18 cellular contexts compared by ENCODE assay signal in genomic region chr3:183870563-183870962, GRCh38. TPM values are rescaled to one million over a fixed set of nuclear protein-coding genes. Genes with fewer than 3 reads are reported as not detected.
DNase-seq lines count a peak whose midpoint lies in the region; ATAC-seq and TF ChIP-seq lines count a peak whose summit lies in the region.
"Had no signal": no experiment of that assay in that cellular context is flagged by ENCODE, and none has a peak within 500 bp of the region (broad histone marks: within the 10 kb centered on the region; RNA-seq: fewer than 3 reads in every experiment).

No MANE protein-coding gene starts in this region.

- in situ Hi-C loops in mammary epithelial cell (cut with MboI; ENCODE audit: low sequenced_read_pairs in 2 of 2): no loop called here

- TF ChIP-seq CTCF in MCF 10A (IDR thresholded peaks at IDR 0.05; ENCODE audit: unreplicated experiment) (no peak), mammary epithelial cell (conservative IDR thresholded peaks at IDR 0.05 in 1 of 2, IDR thresholded peaks at IDR 0.05 in 1 of 2; ENCODE audit: extremely low read depth in 1 of 2, insufficient read depth in 1 of 2, low read depth in 1 of 2, low read length in 2 of 2) (no peak)

- intact Hi-C loops in MCF 10A (cut with micrococcal nuclease): no loop called here
- intact Hi-C loops in mammary epithelial cell (cut with micrococcal nuclease): no loop called here

- no peaks in the 10 kb centered on the region for H3K4me1 ChIP-seq in mammary epithelial cell (ENCODE audit: insufficient read depth, low read length)
- H3K4me1 ChIP-seq in thymus (ENCODE audit: control insufficient read depth, insufficient read depth, low read length): no peaks in the 10 kb centered on the region
- H3K4me1 ChIP-seq: SJSA1 had no signal

- CTCF ChIA-PET in MCF 10A (lab: Yijun Ruan, JAX): interaction anchor here (0.6 to 2.7 kb wide), 2 partner anchors 14 to 74 kb away, joined by 3 to 8 read pairs; partner anchors contain the start of gene PARL
- CTCF ChIA-PET in mammary epithelial cell (lab: Charles Lee; ENCODE audit: low non-redundant PET): no interaction called here

- dilution Hi-C loops in mammary epithelial cell (cut with HindIII; ENCODE audit: low sequenced_read_pairs): no loop called here

- no peak for ATAC-seq in central memory CD8-positive, alpha-beta T cell (replicated peaks; ENCODE audit: extremely low read depth, poor library complexity, severe bottlenecking)
- ATAC-seq in HG03039 (IDR thresholded peaks at IDR 0.05; ENCODE audit: unreplicated experiment): no peak
- ATAC-seq: HepG2 had no signal

- H3K9me3 Mint-ChIP-seq in MCF 10A (ENCODE audit: unreplicated experiment): no peaks in the 10 kb centered on the region
- no peaks in the 10 kb centered on the region for H3K9me3 Mint-ChIP-seq in T-helper 2 cell treated with Interferon-gamma antibody and Interleukin-4, amounts not matched to agents 5 μg/mL and 100 μg/mL, for 36 hours
- no peaks in the 10 kb centered on the region for H3K9me3 Mint-ChIP-seq in central memory CD8-positive, alpha-beta T cell
- H3K9me3 Mint-ChIP-seq: CD4-positive, CD25-positive, alpha-beta regulatory T cell had no signal

- H3K4me3 ChIP-seq in mammary epithelial cell (replicated peaks in 1 of 3; ENCODE audit: insufficient read depth in 1 of 3, low read depth in 2 of 3, low read length in 3 of 3) (no peak overlapping the region), thymus (ENCODE audit: low read length) (no peak overlapping the region)
- H3K4me3 ChIP-seq: PC-9, SJSA1 had no signal

- no peak overlapping the region for H3K4me3 Mint-ChIP-seq in MCF 10A (ENCODE audit: unreplicated experiment)
- H3K4me3 Mint-ChIP-seq in T-helper 2 cell treated with Interferon-gamma antibody and Interleukin-4, amounts not matched to agents 5 μg/mL and 100 μg/mL, for 36 hours: no peak overlapping the region
- H3K4me3 Mint-ChIP-seq in central memory CD8-positive, alpha-beta T cell: no peak overlapping the region

- DNase-seq in MCF 10A (ENCODE audit: unreplicated experiment) (no peak), mammary epithelial cell (no peak), AG20443 (ENCODE audit: low spot score) (no peak)
- no peak for DNase-seq in T-helper 2 cell treated with Interferon-gamma antibody and Interleukin-4, amounts not matched to agents 5 μg/mL and 100 μg/mL, for 36 hours (ENCODE audit: low spot score)
- no peak for DNase-seq in central memory CD8-positive, alpha-beta T cell (ENCODE audit: low spot score in 2 of 2)
- DNase-seq: ACHN, Calu3, DMS53, H7, NCI-H187 treated with DMSO at 0.1 percent for 48 hours, NCI-H2171, NCI-H446 treated with DMSO at 0.1 percent for 48 hours, PC-9 had no signal

- peaks cover 71% of the 10 kb centered on the region for H3K79me2 ChIP-seq in mammary epithelial cell (ENCODE audit: insufficient read depth, low read length)

- no peaks in the 10 kb centered on the region for H3K4me1 Mint-ChIP-seq in MCF 10A (ENCODE audit: insufficient read depth, unreplicated experiment)
- peaks cover 10% of the 10 kb centered on the region for H3K4me1 Mint-ChIP-seq in T-helper 2 cell treated with Interferon-gamma antibody and Interleukin-4, amounts not matched to agents 5 μg/mL and 100 μg/mL, for 36 hours (ENCODE audit: low read depth)
- H3K4me1 Mint-ChIP-seq in central memory CD8-positive, alpha-beta T cell: peaks cover 35% of the 10 kb centered on the region

- H3K27ac ChIP-seq in mammary epithelial cell (ENCODE audit: insufficient read depth, low read depth, low read length) (no peak overlapping the region), thymus (ENCODE audit: low read depth) (peak overlapping the region; percentile 38)
- H3K27ac ChIP-seq: PC-9, SJSA1 had no signal

- WGBS in mammary epithelial cell (ENCODE audit: low coverage, missing lambda C conversion rate): 93% methylated on average over 3 of the region's 3 CpGs
- 49% methylated on average over 3 of the region's 3 CpGs for WGBS in thymus

- H3K4me2 ChIP-seq in mammary epithelial cell (ENCODE audit: insufficient read depth, low read depth, low read length): no peak overlapping the region
- H3K4me2 ChIP-seq: PC-9 had no signal

- no peaks in the 10 kb centered on the region for H4K20me1 ChIP-seq in mammary epithelial cell (ENCODE audit: insufficient read depth, low read length)

- H3K36me3 ChIP-seq in mammary epithelial cell (ENCODE audit: insufficient read depth, low read length) (peaks cover 3% of the 10 kb centered on the region), thymus (ENCODE audit: control insufficient read depth, insufficient read depth) (peaks cover 8% of the 10 kb centered on the region)

- H2AFZ ChIP-seq in mammary epithelial cell (ENCODE audit: low read depth, low read length): no peak overlapping the region
- H2AFZ ChIP-seq: PC-9 had no signal

- H3K9ac ChIP-seq in mammary epithelial cell (ENCODE audit: insufficient read depth, low read length): no peak overlapping the region

- peaks cover 33% of the 10 kb centered on the region for H3K36me3 Mint-ChIP-seq in MCF 10A (ENCODE audit: insufficient read depth, unreplicated experiment)
- peaks cover 2% of the 10 kb centered on the region for H3K36me3 Mint-ChIP-seq in T-helper 2 cell treated with Interferon-gamma antibody and Interleukin-4, amounts not matched to agents 5 μg/mL and 100 μg/mL, for 36 hours (ENCODE audit: low read depth)
- H3K36me3 Mint-ChIP-seq in central memory CD8-positive, alpha-beta T cell (ENCODE audit: insufficient read depth): peaks cover 23% of the 10 kb centered on the region

- peak overlapping the region; percentile 3 for H3K27ac Mint-ChIP-seq in MCF 10A (ENCODE audit: low read depth, unreplicated experiment)
- peak overlapping the region; percentile 2 for H3K27ac Mint-ChIP-seq in T-helper 2 cell treated with Interferon-gamma antibody and Interleukin-4, amounts not matched to agents 5 μg/mL and 100 μg/mL, for 36 hours
- H3K27ac Mint-ChIP-seq in central memory CD8-positive, alpha-beta T cell (ENCODE audit: low read depth): peak overlapping the region; percentile 6

- no peaks in the 10 kb centered on the region for H3K27me3 ChIP-seq in mammary epithelial cell (ENCODE audit: insufficient read depth, low read length)
- no peaks in the 10 kb centered on the region for H3K27me3 ChIP-seq in thymus (ENCODE audit: control insufficient read depth, insufficient read depth)
- H3K27me3 ChIP-seq: SJSA1 had no signal

- no peaks in the 10 kb centered on the region for H3K9me3 ChIP-seq in mammary epithelial cell (replicated peaks; ENCODE audit: insufficient read depth, low read length)
- no peaks in the 10 kb centered on the region for H3K9me3 ChIP-seq in thymus (ENCODE audit: control insufficient read depth)
- H3K9me3 ChIP-seq: SJSA1 had no signal

- POLR2A ChIA-PET in MCF 10A (lab: Yijun Ruan, JAX): interaction anchor here (0.6 to 0.7 kb wide), 2 partner anchors 445 to 1115 kb away, joined by 3 read pairs; no protein-coding TSS in a partner anchor

- BruUV-seq in MCF 10A (replicated peaks; lab: Mats Ljungman, UMichigan) (no TSS peak), mammary epithelial cell (replicated peaks; lab: Mats Ljungman, UMichigan) (no TSS peak)

- no peaks in the 10 kb centered on the region for H3K27me3 Mint-ChIP-seq in MCF 10A (ENCODE audit: insufficient read depth, unreplicated experiment)
- no peaks in the 10 kb centered on the region for H3K27me3 Mint-ChIP-seq in T-helper 2 cell treated with Interferon-gamma antibody and Interleukin-4, amounts not matched to agents 5 μg/mL and 100 μg/mL, for 36 hours (ENCODE audit: low read depth)
- H3K27me3 Mint-ChIP-seq in central memory CD8-positive, alpha-beta T cell: no peaks in the 10 kb centered on the region
- H3K27me3 Mint-ChIP-seq: CD4-positive, CD25-positive, alpha-beta regulatory T cell had no signal

RNA-seq across cellular contexts. Expression of gene PARL, which starts 14.1 kb away (rescaled TPM):
- total RNA-seq in MCF 10A (2022) (73.5 and 88.0 TPM in 2 replicates), mammary epithelial cell (10 to 100 TPM; 33.0 to 70.4 TPM)
- polyA plus RNA-seq in mammary epithelial cell (39.6 TPM), thymus (107 TPM)
- 31.3 TPM for polyA minus RNA-seq in mammary epithelial cell

RNA-seq across cellular contexts. Expression of gene MAP6D1, which starts 45.2 kb away (rescaled TPM):
- 1.1 and 1.9 TPM in 2 replicates for total RNA-seq in MCF 10A (2022)
- total RNA-seq in mammary epithelial cell: 1 to 10 TPM; 1.1 to 4.0 TPM
- polyA plus RNA-seq in mammary epithelial cell: 4.0 TPM
- polyA minus RNA-seq in mammary epithelial cell: 4.5 TPM
- 4.1 TPM for polyA plus RNA-seq in thymus
